ENCODE assay signal across 1 cellular context in genomic region chr5:131386779-131387178, GRCh38.
TF ChIP-seq lines count a peak whose summit lies in the region.

No MANE protein-coding gene starts in this region.

TF ChIP-seq in HepG2, 621 proteins besides CTCF, POLR2A, EP300 and RAD21 (continued from another document and continues in another):
- TF ChIP-seq, protein P1, sequence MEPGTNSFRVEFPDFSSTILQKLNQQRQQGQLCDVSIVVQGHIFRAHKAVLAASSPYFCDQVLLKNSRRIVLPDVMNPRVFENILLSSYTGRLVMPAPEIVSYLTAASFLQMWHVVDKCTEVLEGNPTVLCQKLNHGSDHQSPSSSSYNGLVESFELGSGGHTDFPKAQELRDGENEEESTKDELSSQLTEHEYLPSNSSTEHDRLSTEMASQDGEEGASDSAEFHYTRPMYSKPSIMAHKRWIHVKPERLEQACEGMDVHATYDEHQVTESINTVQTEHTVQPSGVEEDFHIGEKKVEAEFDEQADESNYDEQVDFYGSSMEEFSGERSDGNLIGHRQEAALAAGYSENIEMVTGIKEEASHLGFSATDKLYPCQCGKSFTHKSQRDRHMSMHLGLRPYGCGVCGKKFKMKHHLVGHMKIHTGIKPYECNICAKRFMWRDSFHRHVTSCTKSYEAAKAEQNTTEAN (CRISPR knock-in tag; conservative IDR thresholded peaks at IDR 0.05), result 0 out of 2 replicates have a peak, but pooled peaks have one; percentile 49
- no peak for TF ChIP-seq SP140L (CRISPR knock-in tag; IDR thresholded peaks at IDR 0.05; ENCODE audit: borderline replicate concordance)
- TF ChIP-seq HNF4A (CRISPR knock-in tag; IDR thresholded peaks at IDR 0.05), result peak; percentile 53
- peak; percentile 58; the same call in 1 of the 2 replicates for TF ChIP-seq NR2C2 (CRISPR knock-in tag; IDR thresholded peaks at IDR 0.05; ENCODE audit: borderline replicate concordance)
- no peak for TF ChIP-seq TFDP1 (CRISPR knock-in tag; IDR thresholded peaks at IDR 0.05; ENCODE audit: borderline replicate concordance)
- TF ChIP-seq MXI1 (IDR thresholded peaks at IDR 0.05; ENCODE audit: borderline replicate concordance, low read depth, low read length), result peak; percentile 34; the same call in 1 of the 3 replicates
- no peak for TF ChIP-seq ZNF772 (CRISPR knock-in tag; IDR thresholded peaks at IDR 0.05)
- no peak for TF ChIP-seq U2AF2 (IDR thresholded peaks at IDR 0.05; ENCODE audit: low read depth, low read length)
- TF ChIP-seq NR2F1 (CRISPR knock-in tag; IDR thresholded peaks at IDR 0.05), result peak; percentile 29 to 65; a peak in 2 of 4 replicates
- no peak for TF ChIP-seq STAT5B (CRISPR knock-in tag; IDR thresholded peaks at IDR 0.05)
- no peak for TF ChIP-seq ZNF576 (CRISPR knock-in tag; IDR thresholded peaks at IDR 0.05)
- TF ChIP-seq, protein P2, sequence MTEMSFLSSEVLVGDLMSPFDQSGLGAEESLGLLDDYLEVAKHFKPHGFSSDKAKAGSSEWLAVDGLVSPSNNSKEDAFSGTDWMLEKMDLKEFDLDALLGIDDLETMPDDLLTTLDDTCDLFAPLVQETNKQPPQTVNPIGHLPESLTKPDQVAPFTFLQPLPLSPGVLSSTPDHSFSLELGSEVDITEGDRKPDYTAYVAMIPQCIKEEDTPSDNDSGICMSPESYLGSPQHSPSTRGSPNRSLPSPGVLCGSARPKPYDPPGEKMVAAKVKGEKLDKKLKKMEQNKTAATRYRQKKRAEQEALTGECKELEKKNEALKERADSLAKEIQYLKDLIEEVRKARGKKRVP (CRISPR knock-in tag; IDR thresholded peaks at IDR 0.05), result peak in 1 of 2 experiments; percentile 68; a peak in 2 of 4 replicates
- no peak for TF ChIP-seq REPIN1 (CRISPR knock-in tag; IDR thresholded peaks at IDR 0.05; ENCODE audit: borderline replicate concordance, low read depth)
- TF ChIP-seq ZNF879 (CRISPR knock-in tag; IDR thresholded peaks at IDR 0.05), result no peak
- TF ChIP-seq ZNF614 (CRISPR knock-in tag; IDR thresholded peaks at IDR 0.05; ENCODE audit: borderline replicate concordance), result peak; percentile 61; the same call in 1 of the 2 replicates
- TF ChIP-seq NR2F6 (IDR thresholded peaks at IDR 0.05), result no peak; the same call in 1 of the 2 replicates
- TF ChIP-seq NR2F6 (CRISPR knock-in tag; IDR thresholded peaks at IDR 0.05), result peak; percentile 68
- TF ChIP-seq ISL2 (CRISPR knock-in tag; IDR thresholded peaks at IDR 0.05), result peak; percentile 48
- no peak for TF ChIP-seq NFIB (CRISPR knock-in tag; IDR thresholded peaks at IDR 0.05; ENCODE audit: borderline replicate concordance)
- TF ChIP-seq RFX5 (IDR thresholded peaks at IDR 0.05; ENCODE audit: low read depth, low read length), result 0 out of 2 replicates have a peak, but pooled peaks have one; percentile 49
- TF ChIP-seq CENPT (CRISPR knock-in tag; IDR thresholded peaks at IDR 0.05; ENCODE audit: low read depth), result no peak
- TF ChIP-seq ZNF260 (CRISPR knock-in tag; IDR thresholded peaks at IDR 0.05; ENCODE audit: borderline replicate concordance, low read depth), result no peak
- no peak for TF ChIP-seq NONO (IDR thresholded peaks at IDR 0.05)
- 0 out of 2 replicates have a peak, but pooled peaks have one; percentile 29 for TF ChIP-seq NONO (CRISPR knock-in tag; conservative IDR thresholded peaks at IDR 0.05)
- TF ChIP-seq ZNF44 (CRISPR knock-in tag; IDR thresholded peaks at IDR 0.05), result no peak
- no peak; the same call in 1 of the 2 replicates for TF ChIP-seq MEIS2 (CRISPR knock-in tag; IDR thresholded peaks at IDR 0.05)
- no peak for TF ChIP-seq ZNF619 (CRISPR knock-in tag; IDR thresholded peaks at IDR 0.05)
- TF ChIP-seq TFE3 (CRISPR knock-in tag; IDR thresholded peaks at IDR 0.05), result 0 out of 2 replicates have a peak, but pooled peaks have one; percentile 32
- no peak for TF ChIP-seq ZNF3 (CRISPR knock-in tag; IDR thresholded peaks at IDR 0.05)
- no peak for TF ChIP-seq RFXAP (CRISPR knock-in tag; IDR thresholded peaks at IDR 0.05; ENCODE audit: borderline replicate concordance)
- TF ChIP-seq, protein P3, sequence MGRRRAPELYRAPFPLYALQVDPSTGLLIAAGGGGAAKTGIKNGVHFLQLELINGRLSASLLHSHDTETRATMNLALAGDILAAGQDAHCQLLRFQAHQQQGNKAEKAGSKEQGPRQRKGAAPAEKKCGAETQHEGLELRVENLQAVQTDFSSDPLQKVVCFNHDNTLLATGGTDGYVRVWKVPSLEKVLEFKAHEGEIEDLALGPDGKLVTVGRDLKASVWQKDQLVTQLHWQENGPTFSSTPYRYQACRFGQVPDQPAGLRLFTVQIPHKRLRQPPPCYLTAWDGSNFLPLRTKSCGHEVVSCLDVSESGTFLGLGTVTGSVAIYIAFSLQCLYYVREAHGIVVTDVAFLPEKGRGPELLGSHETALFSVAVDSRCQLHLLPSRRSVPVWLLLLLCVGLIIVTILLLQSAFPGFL (CRISPR knock-in tag; IDR thresholded peaks at IDR 0.05), result no peak
- no peak for TF ChIP-seq CREM (IDR thresholded peaks at IDR 0.05)
- no peak for TF ChIP-seq CREM (CRISPR knock-in tag; IDR thresholded peaks at IDR 0.05)
- no peak for TF ChIP-seq ZNF441 (CRISPR knock-in tag; IDR thresholded peaks at IDR 0.05; ENCODE audit: borderline replicate concordance)
- TF ChIP-seq ZNF101 (CRISPR knock-in tag; IDR thresholded peaks at IDR 0.05; ENCODE audit: borderline replicate concordance, low read depth), result no peak
- TF ChIP-seq ZNF761 (CRISPR knock-in tag; conservative IDR thresholded peaks at IDR 0.05), result no peak
- TF ChIP-seq AHR (CRISPR knock-in tag; IDR thresholded peaks at IDR 0.05), result no peak
- TF ChIP-seq MEF2D (CRISPR knock-in tag; IDR thresholded peaks at IDR 0.05), result 0 out of 2 replicates have a peak, but pooled peaks have one; percentile 47
- TF ChIP-seq YEATS4 (CRISPR knock-in tag; IDR thresholded peaks at IDR 0.05; ENCODE audit: borderline replicate concordance), result no peak
- TF ChIP-seq, protein P4, sequence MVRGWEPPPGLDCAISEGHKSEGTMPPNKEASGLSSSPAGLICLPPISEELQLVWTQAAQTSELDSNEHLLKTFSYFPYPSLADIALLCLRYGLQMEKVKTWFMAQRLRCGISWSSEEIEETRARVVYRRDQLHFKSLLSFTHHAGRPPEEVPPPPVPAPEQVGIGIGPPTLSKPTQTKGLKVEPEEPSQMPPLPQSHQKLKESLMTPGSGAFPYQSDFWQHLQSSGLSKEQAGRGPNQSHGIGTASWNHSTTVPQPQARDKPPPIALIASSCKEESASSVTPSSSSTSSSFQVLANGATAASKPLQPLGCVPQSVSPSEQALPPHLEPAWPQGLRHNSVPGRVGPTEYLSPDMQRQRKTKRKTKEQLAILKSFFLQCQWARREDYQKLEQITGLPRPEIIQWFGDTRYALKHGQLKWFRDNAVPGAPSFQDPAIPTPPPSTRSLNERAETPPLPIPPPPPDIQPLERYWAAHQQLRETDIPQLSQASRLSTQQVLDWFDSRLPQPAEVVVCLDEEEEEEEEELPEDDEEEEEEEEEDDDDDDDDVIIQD (CRISPR knock-in tag; IDR thresholded peaks at IDR 0.05; ENCODE audit: low read depth), result peak; percentile 86; the same call in 1 of the 2 replicates
- TF ChIP-seq HOXA5 (CRISPR knock-in tag; IDR thresholded peaks at IDR 0.05), result 0 out of 2 replicates have a peak, but pooled peaks have one; percentile 33
- TF ChIP-seq CEBPG (CRISPR knock-in tag; IDR thresholded peaks at IDR 0.05), result peak; percentile 65
- no peak for TF ChIP-seq MXD4 (CRISPR knock-in tag; IDR thresholded peaks at IDR 0.05)
- TF ChIP-seq AGO1 (IDR thresholded peaks at IDR 0.05; ENCODE audit: low read depth, low read length, poor library complexity, severe bottlenecking), result no peak
- TF ChIP-seq REXO4 (CRISPR knock-in tag; IDR thresholded peaks at IDR 0.05; ENCODE audit: borderline replicate concordance), result no peak
- peak; percentile 79; the same call in 1 of the 2 replicates for TF ChIP-seq ETV5 (CRISPR knock-in tag; IDR thresholded peaks at IDR 0.05; ENCODE audit: borderline replicate concordance)
- TF ChIP-seq ZNF224 (CRISPR knock-in tag; IDR thresholded peaks at IDR 0.05), result no peak
- TF ChIP-seq RFX1 (IDR thresholded peaks at IDR 0.05), result peak; percentile 40; the same call in 1 of the 2 replicates
- TF ChIP-seq KDM5A (IDR thresholded peaks at IDR 0.05; ENCODE audit: borderline replicate concordance, low read length), result no peak
- TF ChIP-seq IKZF5 (CRISPR knock-in tag; IDR thresholded peaks at IDR 0.05), result 0 out of 2 replicates have a peak, but pooled peaks have one; percentile 28
- no peak for TF ChIP-seq SRY (CRISPR knock-in tag; IDR thresholded peaks at IDR 0.05)
- no peak for TF ChIP-seq LRRFIP1 (CRISPR knock-in tag; conservative IDR thresholded peaks at IDR 0.05)
- TF ChIP-seq KLF12 (CRISPR knock-in tag; IDR thresholded peaks at IDR 0.05; ENCODE audit: borderline replicate concordance), result no peak
- TF ChIP-seq GATAD1 (CRISPR knock-in tag; IDR thresholded peaks at IDR 0.05), result 0 out of 2 replicates have a peak, but pooled peaks have one; percentile 35
- TF ChIP-seq ZNF720 (CRISPR knock-in tag; IDR thresholded peaks at IDR 0.05), result no peak
- peak; percentile 61 for TF ChIP-seq PPARG (CRISPR knock-in tag; conservative IDR thresholded peaks at IDR 0.05)
- TF ChIP-seq, protein P5, sequence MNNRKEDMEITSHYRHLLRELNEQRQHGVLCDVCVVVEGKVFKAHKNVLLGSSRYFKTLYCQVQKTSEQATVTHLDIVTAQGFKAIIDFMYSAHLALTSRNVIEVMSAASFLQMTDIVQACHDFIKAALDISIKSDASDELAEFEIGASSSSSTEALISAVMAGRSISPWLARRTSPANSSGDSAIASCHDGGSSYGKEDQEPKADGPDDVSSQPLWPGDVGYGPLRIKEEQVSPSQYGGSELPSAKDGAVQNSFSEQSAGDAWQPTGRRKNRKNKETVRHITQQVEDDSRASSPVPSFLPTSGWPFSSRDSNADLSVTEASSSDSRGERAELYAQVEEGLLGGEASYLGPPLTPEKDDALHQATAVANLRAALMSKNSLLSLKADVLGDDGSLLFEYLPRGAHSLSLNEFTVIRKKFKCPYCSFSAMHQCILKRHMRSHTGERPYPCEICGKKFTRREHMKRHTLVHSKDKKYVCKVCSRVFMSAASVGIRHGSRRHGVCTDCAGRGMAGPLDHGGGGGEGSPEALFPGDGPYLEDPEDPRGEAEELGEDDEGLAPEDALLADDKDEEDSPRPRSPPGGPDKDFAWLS (CRISPR knock-in tag; IDR thresholded peaks at IDR 0.05; ENCODE audit: borderline replicate concordance), result no peak
